ENCODE assay signal across 18 cellular contexts in genomic region chr10:54010337-54010736, GRCh38.
DNase-seq lines count a peak whose midpoint lies in the region; ATAC-seq and TF ChIP-seq lines count a peak whose summit lies in the region.
"Had no signal": no experiment of that assay in that cellular context is flagged by ENCODE, and none has a peak within 500 bp of the region (broad histone marks: within the 10 kb centered on the region; RNA-seq: fewer than 3 reads in every experiment).

No MANE protein-coding gene starts in this region.

- peak; percentile 17 for DNase-seq in H9
- no peak for DNase-seq in endodermal cell
- DNase-seq in neuronal stem cell (ENCODE audit: low spot score) = no peak
- DNase-seq in aorta = no peak
- no peak for DNase-seq in esophagus squamous epithelium (lab: John Stamatoyannopoulos, UW)
- DNase-seq in CD8-positive, alpha-beta memory T cell = no peak
- no peak for DNase-seq in CD4-positive, alpha-beta memory T cell
- DNase-seq: Calu3; CD4-positive, CD25-positive, alpha-beta regulatory T cell; COR-L47; DMS53; DMS79 treated with DMSO at 0.1 percent for 48 hours; GOT3; H7 had no signal

- H2AFZ ChIP-seq in H9 (ENCODE audit: low read length) = no peak overlapping the region
- H2AFZ ChIP-seq in neuronal stem cell (ENCODE audit: low read length) = peak overlapping the region; percentile 28

- H3K4me1 ChIP-seq in H9 (ENCODE audit: insufficient read depth, low read length) = no peaks in the 10 kb centered on the region
- H3K4me1 ChIP-seq in endodermal cell (ENCODE audit: control insufficient read depth, insufficient read depth, low read length) = no peaks in the 10 kb centered on the region
- no peaks in the 10 kb centered on the region for H3K4me1 ChIP-seq in neuronal stem cell (ENCODE audit: control insufficient read depth in 2 of 2, insufficient read depth in 1 of 2, low read depth in 1 of 2, low read length in 2 of 2)
- no peaks in the 10 kb centered on the region for H3K4me1 ChIP-seq in aorta (ENCODE audit: control insufficient read depth in 1 of 2, insufficient read depth in 2 of 2, low read length in 2 of 2)
- H3K4me1 ChIP-seq in esophagus squamous epithelium = no peaks in the 10 kb centered on the region
- H3K4me1 ChIP-seq in CD8-positive, alpha-beta memory T cell (ENCODE audit: insufficient read depth, low read length) = no peaks in the 10 kb centered on the region
- no peaks in the 10 kb centered on the region for H3K4me1 ChIP-seq in CD4-positive, alpha-beta memory T cell (ENCODE audit: insufficient read depth, low read length)
- H3K4me1 ChIP-seq: BLaER1 had no signal

- H3K4me2 ChIP-seq in H9 (ENCODE audit: insufficient read depth, insufficient read length, low read length) (no peak overlapping the region), neuronal stem cell (ENCODE audit: insufficient read depth, low read length, poor library complexity, severe bottlenecking) (no peak overlapping the region)
- H3K4me2 ChIP-seq: BLaER1 had no signal

- no peak for TF ChIP-seq POLR2A in esophagus squamous epithelium (IDR thresholded peaks at IDR 0.05)

- no peaks in the 10 kb centered on the region for H3K27me3 Mint-ChIP-seq in H9 (ENCODE audit: low read depth)
- no peaks in the 10 kb centered on the region for H3K27me3 Mint-ChIP-seq in endodermal cell (ENCODE audit: insufficient read depth)
- no peaks in the 10 kb centered on the region for H3K27me3 Mint-ChIP-seq in CD8-positive, alpha-beta memory T cell
- H3K27me3 Mint-ChIP-seq in CD4-positive, alpha-beta memory T cell = no peaks in the 10 kb centered on the region
- H3K27me3 Mint-ChIP-seq: B cell; CD4-positive, CD25-positive, alpha-beta regulatory T cell had no signal

- TF ChIP-seq CTCF in H9 (conservative IDR thresholded peaks at IDR 0.05) = no peak
- no peak for TF ChIP-seq CTCF in endodermal cell (conservative IDR thresholded peaks at IDR 0.05)
- no peak for TF ChIP-seq CTCF in esophagus squamous epithelium (IDR thresholded peaks at IDR 0.05)

- H2BK12ac ChIP-seq in H9 (ENCODE audit: insufficient read length, low read depth, low read length) (no peak overlapping the region), neuronal stem cell (ENCODE audit: low read length) (no peak overlapping the region)

- H2BK5ac ChIP-seq in H9 (ENCODE audit: insufficient read length, low read length) (no peak overlapping the region), neuronal stem cell (ENCODE audit: low read length) (no peak overlapping the region)

- H3K79me1 ChIP-seq in H9 (ENCODE audit: insufficient read depth, low read depth, low read length, poor library complexity, severe bottlenecking) (no peaks in the 10 kb centered on the region), neuronal stem cell (ENCODE audit: low read depth, low read length) (no peaks in the 10 kb centered on the region)

- H4K91ac ChIP-seq in H9 (ENCODE audit: insufficient read length, low read depth, low read length) (no peak overlapping the region), neuronal stem cell (ENCODE audit: low read depth, low read length, poor library complexity) (no peak overlapping the region)

- H3K9ac ChIP-seq in H9 (ENCODE audit: extremely low read depth, insufficient read length, low read length) = no peak overlapping the region
- H3K9ac ChIP-seq in endodermal cell (ENCODE audit: extremely low read depth, low read length, poor library complexity, severe bottlenecking) = no peak overlapping the region
- H3K9ac ChIP-seq in neuronal stem cell (ENCODE audit: low read depth, low read length, poor library complexity) = no peak overlapping the region
- H3K9ac ChIP-seq: BLaER1 had no signal

- H3K18ac ChIP-seq in H9 (ENCODE audit: insufficient read length, low read depth, low read length) (no peak overlapping the region), neuronal stem cell (ENCODE audit: low read length) (no peak overlapping the region)

- peak; percentile 40 for ATAC-seq in aorta (ENCODE audit: low FRiP score)
- ATAC-seq: HCT116 had no signal

- H3K4me3 Mint-ChIP-seq in H9 = no peak overlapping the region
- H3K4me3 Mint-ChIP-seq in endodermal cell = no peak overlapping the region
- H3K4me3 Mint-ChIP-seq in CD8-positive, alpha-beta memory T cell = no peak overlapping the region
- no peak overlapping the region for H3K4me3 Mint-ChIP-seq in CD4-positive, alpha-beta memory T cell
- H3K4me3 Mint-ChIP-seq: B cell; CD4-positive, CD25-positive, alpha-beta regulatory T cell had no signal

- H3K27ac ChIP-seq in H9 (ENCODE audit: insufficient read length, low read depth, low read length) (no peak overlapping the region), endodermal cell (ENCODE audit: low read depth, low read length) (no peak overlapping the region), neuronal stem cell (replicated peaks; ENCODE audit: low read length) (no peak overlapping the region), aorta (ENCODE audit: low read depth in 1 of 2, low read length in 2 of 2) (no peak overlapping the region), esophagus squamous epithelium (no peak overlapping the region)
- no peak overlapping the region for H3K27ac ChIP-seq in CD8-positive, alpha-beta memory T cell (ENCODE audit: low read depth, low read length)
- H3K27ac ChIP-seq in CD4-positive, alpha-beta memory T cell (ENCODE audit: low read depth, low read length) = no peak overlapping the region
- H3K27ac ChIP-seq: BLaER1, C4-2B had no signal

- intact Hi-C loops in aorta (cut with DNase I) = no loop called here
- intact Hi-C loops in esophagus squamous epithelium (cut with DNase I) = no loop called here
- intact Hi-C loops in CD4-positive, alpha-beta memory T cell (cut with micrococcal nuclease) = no loop called here

- H3K14ac ChIP-seq in H9 (ENCODE audit: insufficient read depth, low read length) = peak overlapping the region; percentile 46; the same call in 1 of the 2 replicates
- no peak overlapping the region for H3K14ac ChIP-seq in neuronal stem cell (ENCODE audit: low read length)

- H3K36me3 ChIP-seq in endodermal cell (ENCODE audit: control insufficient read depth, insufficient read depth, low read length) (no peaks in the 10 kb centered on the region), neuronal stem cell (replicated peaks in 1 of 2; ENCODE audit: control insufficient read depth in 2 of 2, insufficient read depth in 2 of 2, low read length in 2 of 2) (no peaks in the 10 kb centered on the region), aorta (ENCODE audit: control insufficient read depth in 1 of 2, insufficient read depth in 2 of 2, low read length in 1 of 2) (no peaks in the 10 kb centered on the region), esophagus squamous epithelium (no peaks in the 10 kb centered on the region)
- H3K36me3 ChIP-seq in CD8-positive, alpha-beta memory T cell (ENCODE audit: insufficient read depth, low read length) = no peaks in the 10 kb centered on the region
- H3K36me3 ChIP-seq in CD4-positive, alpha-beta memory T cell (ENCODE audit: insufficient read depth, low read length) = no peaks in the 10 kb centered on the region
- H3K36me3 ChIP-seq: BLaER1 had no signal

- CTCF ChIA-PET in CD8-positive, alpha-beta memory T cell (lab: Charles Lee) = no interaction called here
- CTCF ChIA-PET in CD4-positive, alpha-beta memory T cell (lab: Charles Lee; ENCODE audit: partially characterized antibody) = no interaction called here

- H3K23me2 ChIP-seq in H9 (ENCODE audit: insufficient read length, low read depth, low read length, poor library complexity, severe bottlenecking) = no peaks in the 10 kb centered on the region

- no peaks in the 10 kb centered on the region for H3K79me2 ChIP-seq in H9 (ENCODE audit: insufficient read depth, low read length)

- H3K4me1 Mint-ChIP-seq in H9 (no peaks in the 10 kb centered on the region), endodermal cell (no peaks in the 10 kb centered on the region)
- no peaks in the 10 kb centered on the region for H3K4me1 Mint-ChIP-seq in CD8-positive, alpha-beta memory T cell
- no peaks in the 10 kb centered on the region for H3K4me1 Mint-ChIP-seq in CD4-positive, alpha-beta memory T cell
- H3K4me1 Mint-ChIP-seq: B cell; CD4-positive, CD25-positive, alpha-beta regulatory T cell had no signal

- H3K23ac ChIP-seq in H9 (ENCODE audit: insufficient read length, low read depth, low read length) = no peak overlapping the region
- H3K23ac ChIP-seq in neuronal stem cell (ENCODE audit: low read depth, low read length, poor library complexity) = no peak overlapping the region

- H3K56ac ChIP-seq in H9 (ENCODE audit: insufficient read length, low read depth, low read length) = no peak overlapping the region

- H4K5ac ChIP-seq in H9 (ENCODE audit: insufficient read length, low read depth, low read length) = no peak overlapping the region

- H2BK15ac ChIP-seq in H9 (ENCODE audit: low read depth, low read length) = 0 out of 2 replicates have a peak overlapping the region, but pooled peaks have one; percentile 31
- no peak overlapping the region for H2BK15ac ChIP-seq in neuronal stem cell (ENCODE audit: low read length)

- no peaks in the 10 kb centered on the region for H4K20me1 ChIP-seq in H9 (ENCODE audit: control insufficient read depth, insufficient read depth, insufficient read length)
- H4K20me1 ChIP-seq: BLaER1 had no signal

- H3K9me3 Mint-ChIP-seq in H9 = peaks cover 5% of the 10 kb centered on the region in 2 experiments; a peak in 3 of 5 replicates
- no peaks in the 10 kb centered on the region for H3K9me3 Mint-ChIP-seq in endodermal cell
- peaks cover 6 to 22% (median 10%) of the 10 kb centered on the region in 5 donors for H3K9me3 Mint-ChIP-seq in CD8-positive, alpha-beta memory T cell
- H3K9me3 Mint-ChIP-seq in CD4-positive, alpha-beta memory T cell = peaks cover 2 to 27% (median 12%) of the 10 kb centered on the region in 8 donors

- H3K27me3 ChIP-seq in H9 (ENCODE audit: insufficient read depth, low read length) (no peaks in the 10 kb centered on the region), endodermal cell (ENCODE audit: control insufficient read depth, insufficient read depth, low read length, poor library complexity, severe bottlenecking) (no peaks in the 10 kb centered on the region), neuronal stem cell (ENCODE audit: control insufficient read depth in 3 of 3, insufficient read depth in 3 of 3, low read depth in 1 of 3, low read length in 3 of 3) (no peaks in the 10 kb centered on the region), aorta (ENCODE audit: control insufficient read depth in 1 of 2, insufficient read depth in 2 of 2, low read length in 1 of 2) (no peaks in the 10 kb centered on the region), esophagus squamous epithelium (no peaks in the 10 kb centered on the region)
- no peaks in the 10 kb centered on the region for H3K27me3 ChIP-seq in CD8-positive, alpha-beta memory T cell (ENCODE audit: insufficient read depth, low read length, poor library complexity, severe bottlenecking)
- H3K27me3 ChIP-seq in CD4-positive, alpha-beta memory T cell (ENCODE audit: insufficient read depth, low read length) = no peaks in the 10 kb centered on the region
- H3K27me3 ChIP-seq: BLaER1 had no signal

- no peak overlapping the region for H2AK5ac ChIP-seq in H9 (ENCODE audit: insufficient read length, low read length)
- H2AK5ac ChIP-seq in neuronal stem cell (ENCODE audit: low read depth, low read length) = no peak overlapping the region

- no CpG with 5 or more reads among the region's 2 CpGs for WGBS in H9 (ENCODE audit: extremely low coverage, insufficient read length, low lambda C conversion rate)
- WGBS in endodermal cell (ENCODE audit: insufficient coverage in 1 of 2, insufficient read length in 1 of 2), 2 experiments = 89 to 100% methylated on average over 1 to 2 of the region's 2 CpGs
- WGBS in neuronal stem cell (ENCODE audit: extremely low coverage in 2 of 2, insufficient read length in 2 of 2, insufficient replicate concordance in 1 of 2), 2 donors = no CpG with 5 or more reads among the region's 2 CpGs
- 79% methylated on average over 2 of the region's 2 CpGs for WGBS in aorta, 2 donors
- 100% methylated on average over 2 of the region's 2 CpGs; no CpG with 5 or more reads in 1 of the 2 donors for WGBS in esophagus squamous epithelium, 2 donors

- H2BK120ac ChIP-seq in H9 (ENCODE audit: low read depth, low read length, poor library complexity, severe bottlenecking) (no peak overlapping the region), neuronal stem cell (ENCODE audit: low read depth, low read length) (no peak overlapping the region)

- peak overlapping the region; percentile 55 for H4K8ac ChIP-seq in H9 (replicated peaks; ENCODE audit: insufficient read length, low read depth, low read length)
- H4K8ac ChIP-seq in neuronal stem cell (ENCODE audit: low read depth, low read length) = no peak overlapping the region

- H3T11ph ChIP-seq in H9 (ENCODE audit: low read length) = no peak overlapping the region

- no peak overlapping the region for H3K27ac Mint-ChIP-seq in H9
- peak overlapping the region; percentile 55 for H3K27ac Mint-ChIP-seq in endodermal cell
- H3K27ac Mint-ChIP-seq in CD8-positive, alpha-beta memory T cell = no peak overlapping the region
- H3K27ac Mint-ChIP-seq in CD4-positive, alpha-beta memory T cell = no peak overlapping the region
- H3K27ac Mint-ChIP-seq: B cell; CD4-positive, CD25-positive, alpha-beta regulatory T cell had no signal

- H3K36me3 Mint-ChIP-seq in H9 (ENCODE audit: insufficient read depth in 1 of 3, low read depth in 3 of 3) (peaks cover 0 to 10% (median 0%) of the 10 kb centered on the region in 3 experiments; a peak in 1 of 7 replicates), endodermal cell (ENCODE audit: low read depth) (no peaks in the 10 kb centered on the region)
- H3K36me3 Mint-ChIP-seq in CD8-positive, alpha-beta memory T cell = no peaks in the 10 kb centered on the region
- H3K36me3 Mint-ChIP-seq in CD4-positive, alpha-beta memory T cell = no peaks in the 10 kb centered on the region
- H3K36me3 Mint-ChIP-seq: CD4-positive, CD25-positive, alpha-beta regulatory T cell had no signal

- H2BK20ac ChIP-seq in H9 (ENCODE audit: low read depth, low read length, poor library complexity, severe bottlenecking) = no peak overlapping the region

- H3K9me3 ChIP-seq in H9 (ENCODE audit: control insufficient read depth, low read depth, low read length) (no peaks in the 10 kb centered on the region), endodermal cell (ENCODE audit: control insufficient read depth, low read length) (no peaks in the 10 kb centered on the region), neuronal stem cell (replicated peaks in 1 of 2; ENCODE audit: control insufficient read depth in 2 of 2, insufficient read depth in 1 of 2, low read depth in 1 of 2, low read length in 2 of 2) (no peaks in the 10 kb centered on the region), aorta (ENCODE audit: control insufficient read depth, low read length) (no peaks in the 10 kb centered on the region), esophagus squamous epithelium (no peaks in the 10 kb centered on the region)
- peaks cover 4% of the 10 kb centered on the region for H3K9me3 ChIP-seq in CD8-positive, alpha-beta memory T cell (ENCODE audit: low read length)
- no peaks in the 10 kb centered on the region for H3K9me3 ChIP-seq in CD4-positive, alpha-beta memory T cell (ENCODE audit: control insufficient read depth in 1 of 2, low read length in 2 of 2)
- H3K9me3 ChIP-seq: BLaER1 had no signal

- POLR2A ChIA-PET in CD8-positive, alpha-beta memory T cell (lab: Charles Lee) = no interaction called here
- POLR2A ChIA-PET in CD4-positive, alpha-beta memory T cell (lab: Charles Lee; ENCODE audit: partially characterized antibody) = no interaction called here

- H3K4me3 ChIP-seq in endodermal cell (ENCODE audit: low read length) (no peak overlapping the region), neuronal stem cell (ENCODE audit: low read length in 2 of 2) (no peak overlapping the region), aorta (ENCODE audit: low read length in 2 of 2) (no peak overlapping the region), esophagus squamous epithelium (no peak overlapping the region)
- no peak overlapping the region for H3K4me3 ChIP-seq in CD8-positive, alpha-beta memory T cell (ENCODE audit: low read length)
- H3K4me3 ChIP-seq in CD4-positive, alpha-beta memory T cell (ENCODE audit: low read length in 2 of 2) = no peak overlapping the region
- H3K4me3 ChIP-seq: BLaER1 had no signal

- no peak overlapping the region for H3K4ac ChIP-seq in H9 (ENCODE audit: low read depth, low read length)
- H3K4ac ChIP-seq in neuronal stem cell (ENCODE audit: low read length) = no peak overlapping the region
